ENCODE assay signal across 1 cellular context in the genomic region with DNA sequence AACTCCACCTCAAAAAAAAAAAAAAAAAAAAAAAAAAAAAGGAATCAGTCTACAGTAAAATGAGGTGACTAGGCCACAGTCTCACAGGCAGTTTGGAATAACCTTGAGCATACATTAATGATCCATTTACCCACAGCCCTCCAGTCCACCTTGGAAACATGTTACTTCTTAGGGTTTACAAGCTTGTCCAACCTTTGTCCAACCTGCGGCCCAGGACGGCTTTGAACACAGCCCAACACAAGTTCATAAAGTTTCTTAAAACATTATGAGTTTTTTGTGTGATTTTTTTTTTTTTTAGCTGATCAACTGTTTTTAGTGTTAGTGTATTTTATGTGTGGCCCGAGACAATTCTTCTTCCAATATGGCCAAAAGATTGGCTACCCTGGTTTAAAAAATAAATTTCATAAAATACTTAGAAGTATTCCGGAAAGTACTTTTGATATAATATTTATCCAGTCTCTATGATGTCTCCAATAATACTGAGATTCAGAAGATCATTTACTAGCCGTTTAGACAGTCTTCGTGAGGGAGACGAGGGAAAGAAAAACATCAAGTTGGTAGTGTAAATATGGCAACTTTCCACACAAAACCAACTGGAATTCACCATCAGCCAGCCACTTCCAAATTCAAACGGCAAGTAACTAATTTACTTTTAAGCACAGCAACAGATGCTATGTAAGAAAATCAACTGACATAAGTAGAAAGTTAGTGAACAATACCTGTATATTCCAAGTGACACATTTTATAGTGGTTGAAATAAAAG.
TF ChIP-seq lines count a peak whose summit lies in the region.

No MANE protein-coding gene starts in this region.

TF ChIP-seq in IMR-90, 13 proteins besides CTCF, POLR2A, EP300 and RAD21 (continued from another document):
- no peak for TF ChIP-seq RFX5 (IDR thresholded peaks at IDR 0.05; ENCODE audit: low read depth, low read length)
- TF ChIP-seq, protein P1, sequence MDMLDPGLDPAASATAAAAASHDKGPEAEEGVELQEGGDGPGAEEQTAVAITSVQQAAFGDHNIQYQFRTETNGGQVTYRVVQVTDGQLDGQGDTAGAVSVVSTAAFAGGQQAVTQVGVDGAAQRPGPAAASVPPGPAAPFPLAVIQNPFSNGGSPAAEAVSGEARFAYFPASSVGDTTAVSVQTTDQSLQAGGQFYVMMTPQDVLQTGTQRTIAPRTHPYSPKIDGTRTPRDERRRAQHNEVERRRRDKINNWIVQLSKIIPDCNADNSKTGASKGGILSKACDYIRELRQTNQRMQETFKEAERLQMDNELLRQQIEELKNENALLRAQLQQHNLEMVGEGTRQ (IDR thresholded peaks at IDR 0.05; ENCODE audit: low read depth, low read length), result no peak
- no peak for TF ChIP-seq CEBPB (IDR thresholded peaks at IDR 0.05; ENCODE audit: low read depth, low read length)
